Comparison of ENCODE assay signal across 10 cellular contexts in the genomic region with DNA sequence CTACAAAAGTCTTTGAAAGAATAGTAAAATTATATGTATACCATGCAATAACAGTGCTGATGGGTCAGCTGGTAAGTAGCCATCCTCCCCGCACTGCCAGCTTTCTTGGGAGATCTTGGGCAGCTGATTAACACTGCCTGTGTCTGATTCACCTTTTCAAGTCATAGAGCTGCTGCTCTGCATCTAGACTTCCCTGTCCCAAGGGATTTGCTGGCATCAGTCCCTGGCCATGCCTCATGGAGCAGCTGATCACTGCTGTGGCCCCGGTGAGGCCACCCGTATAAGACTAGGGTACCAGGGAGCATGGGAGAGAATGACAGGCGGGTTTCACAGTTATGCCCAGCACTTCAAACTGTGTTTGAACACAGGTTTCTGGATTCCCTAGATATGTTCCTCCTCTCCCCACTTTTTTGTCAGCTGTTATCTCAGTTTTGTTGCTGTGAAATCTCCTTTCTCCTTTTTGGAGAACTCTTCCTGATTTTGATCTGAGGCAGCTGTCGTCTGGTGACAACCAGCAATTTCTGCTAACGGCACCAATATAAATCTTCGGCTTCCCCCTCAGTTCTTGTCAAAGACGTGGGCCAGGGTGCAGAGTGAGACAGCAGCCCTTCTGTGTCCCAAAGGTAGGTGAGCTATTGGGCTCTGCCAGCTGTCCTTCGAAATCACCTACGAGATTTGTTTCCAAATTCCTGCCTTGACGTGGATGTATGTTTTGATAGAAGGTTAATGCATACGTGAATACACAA.
"Had no signal": no experiment of that assay in that cellular context is flagged by ENCODE, and none has a peak within 500 bp of the region (broad histone marks: within the 10 kb centered on the region; RNA-seq: fewer than 3 reads in every experiment).

No MANE protein-coding gene starts in this region.

- H3K4me3 ChIP-seq: ascending aorta, gastroesophageal sphincter, smooth muscle cell, transverse colon had no signal

- ATAC-seq: esophagus mucosa; gastroesophageal sphincter; left ventricle myocardium superior; stimulated activated effector memory CD8-positive, alpha-beta T cell treated with anti-CD3 and anti-CD28 coated beads, Interleukin-12 subunit alpha, Interleukin-12 subunit beta, amount 100 ng/mL, for 72 hours had no signal

- DNase-seq: activated CD4-positive, alpha-beta memory T cell treated with anti-CD3 and anti-CD28 coated beads for 36 hours; activated naive CD4-positive, alpha-beta T cell; left ventricle myocardium superior; mesendoderm; transverse colon had no signal
